Comparison of ENCODE assay signal across 1 cellular context in the genomic region with DNA sequence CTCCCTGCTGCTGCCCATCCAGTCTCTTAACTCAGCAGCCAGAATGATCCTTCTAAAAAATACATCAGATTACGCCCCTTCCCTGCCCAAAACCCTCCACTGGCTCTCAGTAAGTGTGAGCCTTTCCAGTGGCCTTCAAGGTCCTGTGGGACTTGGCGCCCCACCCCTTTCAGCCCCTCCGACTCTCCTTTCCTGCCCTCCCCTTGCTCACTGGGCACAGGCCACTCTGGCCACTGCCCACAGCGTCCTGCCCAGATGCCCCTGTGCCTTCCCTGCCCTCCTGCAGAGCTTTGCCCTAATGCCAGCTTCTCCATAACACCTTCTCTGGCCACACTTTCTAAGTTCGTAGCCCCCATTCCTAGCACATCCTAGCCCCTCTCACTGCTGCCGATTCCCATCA.
TF ChIP-seq lines count a peak whose summit lies in the region.

No MANE protein-coding gene starts in this region.

TF ChIP-seq in IMR-90, 13 proteins besides CTCF, POLR2A, EP300 and RAD21:
- no peak for TF ChIP-seq ELK1 (IDR thresholded peaks at IDR 0.05; ENCODE audit: borderline replicate concordance, low read depth, low read length)
- no peak for TF ChIP-seq MXI1 (IDR thresholded peaks at IDR 0.05; ENCODE audit: borderline replicate concordance, low read depth, low read length)
- TF ChIP-seq NFE2L2 (IDR thresholded peaks at IDR 0.05; ENCODE audit: low read depth, low read length) = no peak
- TF ChIP-seq MAFK (IDR thresholded peaks at IDR 0.05; ENCODE audit: low read depth, low read length) = no peak
- no peak for TF ChIP-seq BHLHE40 (IDR thresholded peaks at IDR 0.05; ENCODE audit: low read depth, low read length)
- no peak for TF ChIP-seq RFX5 (IDR thresholded peaks at IDR 0.05; ENCODE audit: low read depth, low read length)
- TF ChIP-seq CEBPB (IDR thresholded peaks at IDR 0.05; ENCODE audit: low read depth, low read length) = no peak
